In genomic region chr16:64507240-64508024, GRCh38 we compare ENCODE assay signal across 33 cellular contexts.
"Had no signal": no experiment of that assay in that cellular context is flagged by ENCODE, and none has a peak within 500 bp of the region (broad histone marks: within the 10 kb centered on the region; RNA-seq: fewer than 3 reads in every experiment).

No MANE protein-coding gene starts in this region.

- ATAC-seq: activated CD4-positive, CD25-positive, alpha-beta regulatory T cell treated with anti-CD3 and anti-CD28 coated beads, Interleukin-2, amount 50 U/mL, for 24 hours; gastrocnemius medialis; left lung; naive thymus-derived CD4-positive, alpha-beta T cell; pancreas; psoas muscle; stimulated activated naive B cell treated with anti-CD40 and anti-IgM and Interleukin-4, amounts not matched to agents 10 μg/mL and 1 μg/mL and 100 μg/mL, for 72 hours; T-helper 17 cell had no signal

- H3K4me1 ChIP-seq: ascending aorta, gastrocnemius medialis, left lung, pancreas, psoas muscle, stomach, thyroid gland, upper lobe of left lung had no signal

- H3K4me3 Mint-ChIP-seq: activated CD4-positive, alpha-beta memory T cell treated with anti-CD3 and anti-CD28 coated beads for 36 hours; activated CD4-positive, alpha-beta T cell treated with anti-CD3 and anti-CD28 coated beads, Interleukin-2, amount 10 ng/mL, durations not matched to agents 24 days and 14 days; activated naive CD4-positive, alpha-beta T cell treated with anti-CD3 and anti-CD28 coated beads for 36 hours; activated naive CD8-positive, alpha-beta T cell treated with anti-CD3 and anti-CD28 coated beads, Interleukin-2, amount 10 ng/mL, durations not matched to agents 7 days and 5 days; activated T-helper 1 cell treated with anti-CD3 and anti-CD28 coated beads, Interleukin-12 subunit alpha, Interleukin-12 subunit beta, Interleukin-2, Interleukin-4 antibody, amounts not matched to agents 30 ng/mL and 10 ng/mL and 1 ng/mL, durations not matched to agents 14 hours and 24 hours and 36 hours; brain; dendritic cell treated with granulocyte-macrophage colony-stimulating factor and Interleukin-4, amounts not matched to agents 40 ng/mL and 50 ng/mL, for 4 days; immature natural killer cell; mesothelial cell of epicardium; naive thymus-derived CD4-positive, alpha-beta T cell; stimulated activated naive B cell treated with anti-CD40 and anti-IgM and Interleukin-4, amounts not matched to agents 10 μg/mL and 1 μg/mL and 100 μg/mL, for 72 hours; T-helper 17 cell had no signal

- H3K27ac Mint-ChIP-seq: activated CD4-positive, alpha-beta memory T cell treated with anti-CD3 and anti-CD28 coated beads for 36 hours; activated CD4-positive, alpha-beta T cell treated with anti-CD3 and anti-CD28 coated beads, Interleukin-2, amount 10 ng/mL, durations not matched to agents 24 days and 14 days; activated naive CD4-positive, alpha-beta T cell treated with anti-CD3 and anti-CD28 coated beads for 36 hours; activated naive CD8-positive, alpha-beta T cell treated with anti-CD3 and anti-CD28 coated beads, Interleukin-2, amount 10 ng/mL, durations not matched to agents 7 days and 5 days; activated T-helper 1 cell treated with anti-CD3 and anti-CD28 coated beads, Interleukin-12 subunit alpha, Interleukin-12 subunit beta, Interleukin-2, Interleukin-4 antibody, amounts not matched to agents 30 ng/mL and 10 ng/mL and 1 ng/mL, durations not matched to agents 14 hours and 24 hours and 36 hours; brain; dendritic cell treated with granulocyte-macrophage colony-stimulating factor and Interleukin-4, amounts not matched to agents 40 ng/mL and 50 ng/mL, for 4 days; immature natural killer cell; mesothelial cell of epicardium; naive thymus-derived CD4-positive, alpha-beta T cell; stimulated activated naive B cell treated with anti-CD40 and anti-IgM and Interleukin-4, amounts not matched to agents 10 μg/mL and 1 μg/mL and 100 μg/mL, for 72 hours; T-helper 17 cell had no signal

- H3K4me1 Mint-ChIP-seq: activated CD4-positive, alpha-beta T cell treated with anti-CD3 and anti-CD28 coated beads, Interleukin-2, amount 10 ng/mL, durations not matched to agents 24 days and 14 days; activated naive CD8-positive, alpha-beta T cell treated with anti-CD3 and anti-CD28 coated beads, Interleukin-2, amount 10 ng/mL, durations not matched to agents 7 days and 5 days; brain; immature natural killer cell; mesothelial cell of epicardium; naive thymus-derived CD4-positive, alpha-beta T cell; stimulated activated naive B cell treated with anti-CD40 and anti-IgM and Interleukin-4, amounts not matched to agents 10 μg/mL and 1 μg/mL and 100 μg/mL, for 72 hours; T-helper 17 cell had no signal

- H3K27me3 Mint-ChIP-seq: activated CD4-positive, alpha-beta memory T cell treated with anti-CD3 and anti-CD28 coated beads for 36 hours; activated CD4-positive, alpha-beta T cell treated with anti-CD3 and anti-CD28 coated beads, Interleukin-2, amount 10 ng/mL, durations not matched to agents 24 days and 14 days; activated naive CD8-positive, alpha-beta T cell treated with anti-CD3 and anti-CD28 coated beads, Interleukin-2, amount 10 ng/mL, durations not matched to agents 7 days and 5 days; brain; dendritic cell treated with granulocyte-macrophage colony-stimulating factor and Interleukin-4, amounts not matched to agents 40 ng/mL and 50 ng/mL, for 4 days; naive thymus-derived CD4-positive, alpha-beta T cell; stimulated activated naive B cell treated with anti-CD40 and anti-IgM and Interleukin-4, amounts not matched to agents 10 μg/mL and 1 μg/mL and 100 μg/mL, for 72 hours; T-helper 17 cell had no signal

- H3K4me3 ChIP-seq: ascending aorta, gastrocnemius medialis, left lung, pancreas, psoas muscle, smooth muscle cell, stomach, thyroid gland, upper lobe of left lung had no signal

- H3K36me3 Mint-ChIP-seq: activated CD4-positive, alpha-beta memory T cell treated with anti-CD3 and anti-CD28 coated beads for 36 hours; activated naive CD8-positive, alpha-beta T cell treated with anti-CD3 and anti-CD28 coated beads, Interleukin-2, amount 10 ng/mL, durations not matched to agents 7 days and 5 days; brain; immature natural killer cell; mesothelial cell of epicardium; naive thymus-derived CD4-positive, alpha-beta T cell; stimulated activated naive B cell treated with anti-CD40 and anti-IgM and Interleukin-4, amounts not matched to agents 10 μg/mL and 1 μg/mL and 100 μg/mL, for 72 hours had no signal

- DNase-seq: activated CD4-positive, alpha-beta memory T cell treated with anti-CD3 and anti-CD28 coated beads for 36 hours; activated CD4-positive, alpha-beta T cell treated with anti-CD3 and anti-CD28 coated beads, Interleukin-2, amount 10 ng/mL, durations not matched to agents 24 days and 14 days; activated CD8-positive, alpha-beta memory T cell treated with anti-CD3 and anti-CD28 coated beads, Interleukin-2, amount 50 U/mL, for 4 hours; activated effector memory CD4-positive, alpha-beta T cell treated with anti-CD3 and anti-CD28 coated beads, Interleukin-2, amount 50 U/mL, for 16 hours; activated naive CD4-positive, alpha-beta T cell treated with anti-CD3 and anti-CD28 coated beads for 36 hours; activated naive CD8-positive, alpha-beta T cell treated with anti-CD3 and anti-CD28 coated beads, Interleukin-2, amount 10 ng/mL, durations not matched to agents 7 days and 5 days; activated T-cell treated with anti-CD3 and anti-CD28 coated beads, Interleukin-2, amount 50 U/mL, for 1 hour; central memory CD4-positive, alpha-beta T cell; gastrocnemius medialis; hypothalamus; immature natural killer cell; kidney glomerular epithelial cell; naive thymus-derived CD4-positive, alpha-beta T cell; psoas muscle; stimulated activated CD4-positive, alpha-beta T cell treated with anti-CD3 and anti-CD28 coated beads, Interleukin-15, amount 100 ng/mL, for 24 hours; stimulated activated CD4-positive, alpha-beta T cell treated with anti-CD3 and anti-CD28 coated beads, Interleukin-2, amount 100 ng/mL, for 24 hours; stimulated activated naive B cell treated with anti-CD40 and anti-IgM and Interleukin-4, amounts not matched to agents 10 μg/mL and 1 μg/mL and 100 μg/mL, for 72 hours; stomach; T-helper 17 cell; T1000; thyroid gland; upper lobe of left lung; WERI-Rb-1 had no signal

- H3K9me3 ChIP-seq: gastrocnemius medialis, psoas muscle, thyroid gland had no signal

- H3K27ac ChIP-seq: ascending aorta, epithelial cell of prostate, gastrocnemius medialis, left lung, pancreas, psoas muscle, stomach, thyroid gland, upper lobe of left lung, WERI-Rb-1 had no signal

- H3K9me3 Mint-ChIP-seq: dendritic cell treated with granulocyte-macrophage colony-stimulating factor and Interleukin-4, amounts not matched to agents 40 ng/mL and 50 ng/mL, for 4 days had no signal

- H3K27me3 ChIP-seq: ascending aorta, gastrocnemius medialis, left lung, pancreas, stomach, thyroid gland, upper lobe of left lung had no signal

- H3K4me2 ChIP-seq: smooth muscle cell had no signal

- H3K36me3 ChIP-seq: ascending aorta, gastrocnemius medialis, left lung, pancreas, stomach, thyroid gland, upper lobe of left lung, WERI-Rb-1 had no signal
